In genomic region chr10:103078676-103079075, GRCh38 we compare ENCODE assay signal across 24 cellular contexts.
"Had no signal": no experiment of that assay in that cellular context is flagged by ENCODE, and none has a peak within 500 bp of the region (broad histone marks: within the 10 kb centered on the region; RNA-seq: fewer than 3 reads in every experiment).

No MANE protein-coding gene starts in this region.

- H3K9me3 Mint-ChIP-seq: effector memory CD8-positive, alpha-beta T cell; mesothelial cell of epicardium; naive B cell; natural killer cell treated with Interleukin-12 subunit alpha and Interleukin-12 subunit beta and Interleukin-15 and Interleukin-18, amount 100 ng/mL, for 72 hours; neural crest cell; stimulated activated memory B cell treated with anti-CD40 and anti-IgM and Interleukin-4, amounts not matched to agents 10 μg/mL and 1 μg/mL and 100 μg/mL, for 72 hours; stimulated activated naive CD8-positive, alpha-beta T cell treated with anti-CD3 and anti-CD28 coated beads, Interleukin-15, Interleukin-2, amounts not matched to agents 100 ng/mL and 50 ng/mL, for 24 hours had no signal

- H3K4me1 Mint-ChIP-seq: mesothelial cell of epicardium; naive B cell; stimulated activated memory B cell treated with anti-CD40 and anti-IgM and Interleukin-4, amounts not matched to agents 10 μg/mL and 1 μg/mL and 100 μg/mL, for 72 hours had no signal

- H3K4me2 ChIP-seq: hepatocyte had no signal

- H3K4me3 Mint-ChIP-seq: effector memory CD8-positive, alpha-beta T cell; mesothelial cell of epicardium; naive B cell; natural killer cell treated with Interleukin-12 subunit alpha and Interleukin-12 subunit beta and Interleukin-15 and Interleukin-18, amount 100 ng/mL, for 72 hours; neural crest cell; stimulated activated memory B cell treated with anti-CD40 and anti-IgM and Interleukin-4, amounts not matched to agents 10 μg/mL and 1 μg/mL and 100 μg/mL, for 72 hours; stimulated activated naive CD8-positive, alpha-beta T cell treated with anti-CD3 and anti-CD28 coated beads, Interleukin-15, Interleukin-2, amounts not matched to agents 100 ng/mL and 50 ng/mL, for 24 hours had no signal

- H3K4me1 ChIP-seq: gastrocnemius medialis, heart left ventricle, left lung, prostate gland, right atrium auricular region, sigmoid colon, vagina had no signal

- H3K27ac Mint-ChIP-seq: effector memory CD8-positive, alpha-beta T cell; mesothelial cell of epicardium; natural killer cell treated with Interleukin-12 subunit alpha and Interleukin-12 subunit beta and Interleukin-15 and Interleukin-18, amount 100 ng/mL, for 72 hours; stimulated activated memory B cell treated with anti-CD40 and anti-IgM and Interleukin-4, amounts not matched to agents 10 μg/mL and 1 μg/mL and 100 μg/mL, for 72 hours; stimulated activated naive CD8-positive, alpha-beta T cell treated with anti-CD3 and anti-CD28 coated beads, Interleukin-15, Interleukin-2, amounts not matched to agents 100 ng/mL and 50 ng/mL, for 24 hours had no signal

- H3K27ac ChIP-seq: gastrocnemius medialis, heart left ventricle, hepatocyte, left lung, neutrophil, prostate gland, right atrium auricular region, sigmoid colon, vagina had no signal

- DNase-seq: cortex of kidney; effector memory CD8-positive, alpha-beta T cell; gastrocnemius medialis; heart left ventricle; left cardiac atrium; left lung; mesenchymal stem cell; mucosa of descending colon; naive B cell; sigmoid colon; stimulated activated CD4-positive, alpha-beta T cell treated with anti-CD3 and anti-CD28 coated beads, Interleukin-2, amount 100 ng/mL, for 24 hours; stimulated activated CD4-positive, alpha-beta T cell treated with anti-CD3 and anti-CD28 coated beads, Interleukin-4, amount 100 ng/mL, for 4 hours; trophoblast cell had no signal

- H3K27me3 Mint-ChIP-seq: effector memory CD8-positive, alpha-beta T cell; naive B cell; natural killer cell treated with Interleukin-12 subunit alpha and Interleukin-12 subunit beta and Interleukin-15 and Interleukin-18, amount 100 ng/mL, for 72 hours; stimulated activated memory B cell treated with anti-CD40 and anti-IgM and Interleukin-4, amounts not matched to agents 10 μg/mL and 1 μg/mL and 100 μg/mL, for 72 hours; stimulated activated naive CD8-positive, alpha-beta T cell treated with anti-CD3 and anti-CD28 coated beads, Interleukin-15, Interleukin-2, amounts not matched to agents 100 ng/mL and 50 ng/mL, for 24 hours had no signal

- ATAC-seq: effector memory CD8-positive, alpha-beta T cell; gastrocnemius medialis; heart left ventricle; left lung; mucosa of descending colon; natural killer cell treated with Interleukin-12 subunit alpha and Interleukin-12 subunit beta and Interleukin-15 and Interleukin-18, amount 100 ng/mL, for 72 hours; stimulated activated memory B cell treated with anti-CD40 and anti-IgM and Interleukin-4, amounts not matched to agents 10 μg/mL and 1 μg/mL and 100 μg/mL, for 72 hours had no signal

- H3K9me3 ChIP-seq: gastrocnemius medialis, heart left ventricle, left lung, mucosa of descending colon, neutrophil, prostate gland, right atrium auricular region, sigmoid colon, vagina had no signal

- H3K4me3 ChIP-seq: gastrocnemius medialis, heart left ventricle, hepatocyte, left lung, mucosa of descending colon, prostate gland, right atrium auricular region, sigmoid colon, vagina had no signal

- FAIRE-seq: endometrium had no signal
